ENCODE assay signal across 17 cellular contexts in genomic region chr17:9427460-9428315, GRCh38.
DNase-seq lines count a peak whose midpoint lies in the region; ATAC-seq and TF ChIP-seq lines count a peak whose summit lies in the region.
"Had no signal": no experiment of that assay in that cellular context is flagged by ENCODE, and none has a peak within 500 bp of the region (broad histone marks: within the 10 kb centered on the region; RNA-seq: fewer than 3 reads in every experiment).

No MANE protein-coding gene starts in this region.

- intact Hi-C loops in cardiac septum (cut with DNase I) (no loop called here), psoas muscle (cut with DNase I) (loop anchor here in 1 of 2 donors (5.0 kb wide), 1 partner anchor 60 kb away; no protein-coding TSS in a partner anchor)

- no peaks in the 10 kb centered on the region for H3K27me3 ChIP-seq in psoas muscle (ENCODE audit: insufficient read depth in 3 of 3, low read length in 2 of 3)
- H3K27me3 ChIP-seq: right lobe of liver had no signal

- POLR2A ChIA-PET in HEK293 (lab: Yijun Ruan, JAX), result no interaction called here

- no peaks in the 10 kb centered on the region for H3K4me1 ChIP-seq in HEK293 (ENCODE audit: control insufficient read depth, insufficient read depth, low read length)
- peaks cover 20% of the 10 kb centered on the region for H3K4me1 ChIP-seq in psoas muscle
- H3K4me1 ChIP-seq: right lobe of liver had no signal

- peaks cover 25% of the 10 kb centered on the region for H3K4me1 Mint-ChIP-seq in brain

- ATAC-seq in psoas muscle (peak; percentile 89 to 96 (median 94)), GM19455 (IDR thresholded peaks at IDR 0.05; ENCODE audit: unreplicated experiment) (no peak), GM18867 (IDR thresholded peaks at IDR 0.05; ENCODE audit: unreplicated experiment) (no peak), GM18861 (IDR thresholded peaks at IDR 0.05; ENCODE audit: unreplicated experiment) (no peak)
- ATAC-seq: natural killer cell treated with Interleukin-12 subunit alpha and Interleukin-12 subunit beta and Interleukin-15 and Interleukin-18, amount 100 ng/mL, for 72 hours; right lobe of liver had no signal

- CTCF ChIA-PET in HEK293 (lab: Yijun Ruan, JAX), result no interaction called here

- no peak for TF ChIP-seq CTCF in HEK293 (tag by site-specific recombination; IDR thresholded peaks at IDR 0.05)
- TF ChIP-seq CTCF in brain (conservative IDR thresholded peaks at IDR 0.05), result no peak
- no peak for TF ChIP-seq CTCF in psoas muscle (IDR thresholded peaks at IDR 0.05)

- no peaks in the 10 kb centered on the region for H3K36me3 ChIP-seq in HEK293 (ENCODE audit: control insufficient read depth in 2 of 2, insufficient read depth in 1 of 2, low read length in 2 of 2)
- no peaks in the 10 kb centered on the region for H3K36me3 ChIP-seq in psoas muscle (ENCODE audit: insufficient read depth in 1 of 2, low read depth in 1 of 2)
- H3K36me3 ChIP-seq: right lobe of liver, thoracic aorta had no signal

- 33 to 41% (median 39%) methylated on average over 11 of the region's 11 CpGs for WGBS in psoas muscle, 3 donors

- H3K27ac ChIP-seq in HEK293 (ENCODE audit: extremely low read depth, low read depth, low read length), result no peak overlapping the region
- H3K27ac ChIP-seq in psoas muscle, result peak overlapping the region; percentile 59
- H3K27ac ChIP-seq: right lobe of liver, thoracic aorta had no signal

- no peaks in the 10 kb centered on the region for H3K27me3 Mint-ChIP-seq in brain
- H3K27me3 Mint-ChIP-seq: activated naive CD8-positive, alpha-beta T cell; B cell; natural killer cell treated with Interleukin-12 subunit alpha and Interleukin-12 subunit beta and Interleukin-15 and Interleukin-18, amount 100 ng/mL, for 72 hours had no signal

- peak overlapping the region in 1 of 5 experiments; percentile 7 for H3K4me3 Mint-ChIP-seq in brain
- H3K4me3 Mint-ChIP-seq: activated naive CD8-positive, alpha-beta T cell; B cell; natural killer cell treated with Interleukin-12 subunit alpha and Interleukin-12 subunit beta and Interleukin-15 and Interleukin-18, amount 100 ng/mL, for 72 hours had no signal

- no peaks in the 10 kb centered on the region for H3K9me3 ChIP-seq in HEK293 (ENCODE audit: control insufficient read depth, insufficient read depth, low read depth, low read length)
- no peaks in the 10 kb centered on the region for H3K9me3 ChIP-seq in psoas muscle
- H3K9me3 ChIP-seq: right lobe of liver, thoracic aorta had no signal

- H3K27ac Mint-ChIP-seq in brain, result peak overlapping the region in 4 of 5 experiments; percentile 22 to 85 (median 64)
- H3K27ac Mint-ChIP-seq: activated naive CD8-positive, alpha-beta T cell; B cell; natural killer cell treated with Interleukin-12 subunit alpha and Interleukin-12 subunit beta and Interleukin-15 and Interleukin-18, amount 100 ng/mL, for 72 hours had no signal

- H3K36me3 Mint-ChIP-seq in brain, result peaks cover 9% of the 10 kb centered on the region
- H3K36me3 Mint-ChIP-seq: natural killer cell treated with Interleukin-12 subunit alpha and Interleukin-12 subunit beta and Interleukin-15 and Interleukin-18, amount 100 ng/mL, for 72 hours had no signal

- H3K9me3 Mint-ChIP-seq in brain, result peaks cover 0 to 3% (median under 1%) of the 10 kb centered on the region in 5 experiments
- H3K9me3 Mint-ChIP-seq: natural killer cell treated with Interleukin-12 subunit alpha and Interleukin-12 subunit beta and Interleukin-15 and Interleukin-18, amount 100 ng/mL, for 72 hours had no signal

- DNase-seq in cardiac septum (ENCODE audit: low spot score) (peak; percentile 77), psoas muscle (peak; percentile 30 to 65)
- DNase-seq: activated CD4-positive, alpha-beta T cell treated with anti-CD3 and anti-CD28 coated beads, Interleukin-2, amount 50 U/mL, for 1 hour; Calu3; foreskin fibroblast; NCI-H1694; NCI-H524 treated with DMSO at 0.1 percent for 48 hours; right lobe of liver had no signal

- H3K4me3 ChIP-seq in HEK293 (ENCODE audit: low read depth, low read length), result no peak overlapping the region
- no peak overlapping the region for H3K4me3 ChIP-seq in psoas muscle
- H3K4me3 ChIP-seq: right lobe of liver, thoracic aorta had no signal

TF ChIP-seq in HEK293, 187 proteins besides CTCF, POLR2A, EP300 and RAD21:
- TF ChIP-seq ZNF335 (tag by site-specific recombination; conservative IDR thresholded peaks at IDR 0.05), result 0 out of 2 replicates have a peak, but pooled peaks have one; percentile 34
- no peak for TF ChIP-seq ZNF596 (tag by site-specific recombination; IDR thresholded peaks at IDR 0.05)

Comparison
In these comparisons a context has a peak if more than half of its experiments do, and no peak if none do; other contexts are left out.
1. ATAC-seq: peak in psoas muscle (4 of 4); none in GM19455 (single experiment), GM18867 (single experiment) and GM18861 (single experiment).